Comparison of ENCODE assay signal across 21 cellular contexts in genomic region chr15:66631616-66632263, GRCh38.
DNase-seq lines count a peak whose midpoint lies in the region; ATAC-seq and TF ChIP-seq lines count a peak whose summit lies in the region.
"Had no signal": no experiment of that assay in that cellular context is flagged by ENCODE, and none has a peak within 500 bp of the region (broad histone marks: within the 10 kb centered on the region; RNA-seq: fewer than 3 reads in every experiment).

No MANE protein-coding gene starts in this region.

- TF ChIP-seq POLR2A in IMR-90 (IDR thresholded peaks at IDR 0.05; ENCODE audit: low read depth, low read length) (no peak), body of pancreas (IDR thresholded peaks at IDR 0.05) (no peak)

- H3K27me3 Mint-ChIP-seq in chondrocyte (ENCODE audit: low read depth): no peaks in the 10 kb centered on the region
- H3K27me3 Mint-ChIP-seq: activated naive CD8-positive, alpha-beta T cell; CD4-positive, alpha-beta T cell had no signal

- H3K56ac ChIP-seq in IMR-90 (ENCODE audit: extremely low read depth, insufficient read depth, low read length) (no peak overlapping the region), mesendoderm (ENCODE audit: low read length) (peak overlapping the region; percentile 84)

- no peaks in the 10 kb centered on the region for H4K20me1 ChIP-seq in BLaER1
- no peaks in the 10 kb centered on the region for H4K20me1 ChIP-seq in IMR-90 (ENCODE audit: insufficient read depth, low read length)

- DNase-seq in IMR-90: no peak
- peak; percentile 57 for DNase-seq in chondrocyte (ENCODE audit: low spot score)
- no peak for DNase-seq in mesendoderm
- DNase-seq in body of pancreas: no peak
- no peak for DNase-seq in activated CD4-positive, alpha-beta T cell treated with anti-CD3 and anti-CD28 coated beads for 48 hours
- DNase-seq in epidermal melanocyte (ENCODE audit: insufficient read length, low spot score): no peak
- DNase-seq: activated T-cell treated with anti-CD3 and anti-CD28 coated beads, Interleukin-2, amount 50 U/mL, for 4 hours; CD4-positive, alpha-beta T cell; cortex of kidney; heart right ventricle; immature natural killer cell; naive thymus-derived CD4-positive, alpha-beta T cell; NCI-H187; Peyer's patch had no signal

- BruUV-seq in IMR-90 (replicated peaks; lab: Mats Ljungman, UMichigan): no TSS peak

- H2BK120ac ChIP-seq in IMR-90 (ENCODE audit: low read depth, low read length) (no peak overlapping the region), mesendoderm (ENCODE audit: low read depth, low read length) (peak overlapping the region; percentile 3)

- H3K9ac ChIP-seq in BLaER1: 0 out of 2 replicates have a peak overlapping the region, but pooled peaks have one; percentile 34
- H3K9ac ChIP-seq in IMR-90 (ENCODE audit: low read depth, low read length): no peak overlapping the region
- H3K9ac ChIP-seq in mesendoderm (ENCODE audit: low read length): peak overlapping the region; percentile 46
- H3K9ac ChIP-seq: parathyroid adenoma had no signal

- no peak overlapping the region for H4K91ac ChIP-seq in IMR-90 (ENCODE audit: insufficient read depth, low read depth, low read length)

- peak overlapping the region; percentile 22 for H3K27ac Mint-ChIP-seq in chondrocyte (ENCODE audit: unreplicated experiment)
- H3K27ac Mint-ChIP-seq: activated naive CD8-positive, alpha-beta T cell; CD4-positive, alpha-beta T cell; immature natural killer cell; naive thymus-derived CD4-positive, alpha-beta T cell; stimulated activated effector memory CD8-positive, alpha-beta T cell treated with anti-CD3 and anti-CD28 coated beads, Interleukin-12 subunit alpha, Interleukin-12 subunit beta, amount 100 ng/mL, for 72 hours had no signal

- H3K9me3 Mint-ChIP-seq in chondrocyte (ENCODE audit: low read depth): no peaks in the 10 kb centered on the region
- H3K9me3 Mint-ChIP-seq: activated T-cell treated with anti-CD3 and anti-CD28 coated beads, Interleukin-2, amount 50 U/mL, for 4 hours; CD4-positive, alpha-beta T cell; immature natural killer cell; naive thymus-derived CD4-positive, alpha-beta T cell; stimulated activated effector memory CD8-positive, alpha-beta T cell treated with anti-CD3 and anti-CD28 coated beads, Interleukin-12 subunit alpha, Interleukin-12 subunit beta, amount 100 ng/mL, for 72 hours had no signal

- peak overlapping the region; percentile 42 for H2AFZ ChIP-seq in IMR-90 (replicated peaks; ENCODE audit: low read length, poor library complexity)
- H2AFZ ChIP-seq: parathyroid adenoma had no signal

- in situ Hi-C loops in IMR-90 (cut with MboI; ENCODE audit: low sequenced_read_pairs): no loop called here

- H3K4ac ChIP-seq in IMR-90 (ENCODE audit: low read depth, low read length): no peak overlapping the region
- H3K4ac ChIP-seq in mesendoderm (ENCODE audit: low read depth, low read length): peak overlapping the region; percentile 61

- no peak overlapping the region; the same call in 1 of the 2 replicates for H3K23ac ChIP-seq in IMR-90 (ENCODE audit: low read depth, low read length)
- H3K23ac ChIP-seq in mesendoderm (ENCODE audit: low read length): no peak overlapping the region

- H3K18ac ChIP-seq in IMR-90 (ENCODE audit: low read depth, low read length) (no peak overlapping the region), mesendoderm (ENCODE audit: low read length) (peak overlapping the region; percentile 34)

- peaks cover 13% of the 10 kb centered on the region for H3K4me1 ChIP-seq in BLaER1
- H3K4me1 ChIP-seq in IMR-90 (ENCODE audit: control insufficient read depth, insufficient read depth, low read length): peaks cover 2% of the 10 kb centered on the region; the same call in 1 of the 2 replicates
- peaks cover 22% of the 10 kb centered on the region for H3K4me1 ChIP-seq in mesendoderm (ENCODE audit: control insufficient read depth, low read depth, low read length)
- H3K4me1 ChIP-seq in body of pancreas: no peaks in the 10 kb centered on the region
- H3K4me1 ChIP-seq: parathyroid adenoma, Peyer's patch, suprapubic skin had no signal

- H2BK15ac ChIP-seq in IMR-90 (ENCODE audit: low read depth, low read length): no peak overlapping the region; the same call in 2 of the 3 replicates
- H2BK15ac ChIP-seq in mesendoderm (replicated peaks; ENCODE audit: low read depth): no peak overlapping the region

- no peaks in the 10 kb centered on the region; the same call in 1 of the 2 replicates for H3K9me1 ChIP-seq in IMR-90 (ENCODE audit: insufficient read depth, low read length)

- H3K36me3 Mint-ChIP-seq in chondrocyte (ENCODE audit: low read depth): no peaks in the 10 kb centered on the region
- H3K36me3 Mint-ChIP-seq: activated naive CD8-positive, alpha-beta T cell; immature natural killer cell; naive thymus-derived CD4-positive, alpha-beta T cell; stimulated activated effector memory CD8-positive, alpha-beta T cell treated with anti-CD3 and anti-CD28 coated beads, Interleukin-12 subunit alpha, Interleukin-12 subunit beta, amount 100 ng/mL, for 72 hours had no signal

- POLR2A ChIA-PET in IMR-90 (lab: Charles Lee; ENCODE audit: unreplicated experiment): interaction anchor here (0.6 kb wide), 1 partner anchor 83 kb away, joined by 4 read pairs; no protein-coding TSS in a partner anchor

- no peak overlapping the region for H3K14ac ChIP-seq in IMR-90 (replicated peaks; ENCODE audit: low read depth, low read length)

- H3K4me3 ChIP-seq in BLaER1 (no peak overlapping the region), IMR-90 (ENCODE audit: insufficient read depth, low read depth, low read length) (no peak overlapping the region), mesendoderm (ENCODE audit: low read length) (no peak overlapping the region), body of pancreas (no peak overlapping the region)
- H3K4me3 ChIP-seq: heart right ventricle, Peyer's patch, suprapubic skin had no signal

- dilution Hi-C loops in IMR-90 (cut with HindIII; ENCODE audit: low sequenced_read_pairs, unreplicated experiment): no loop called here

- peak overlapping the region; percentile 72 for H3K4me2 ChIP-seq in BLaER1
- no peak overlapping the region for H3K4me2 ChIP-seq in IMR-90 (ENCODE audit: low read depth, low read length)
- no peak overlapping the region for H3K4me2 ChIP-seq in mesendoderm (ENCODE audit: low read length)

- H3K27ac ChIP-seq in BLaER1 (peak overlapping the region; percentile 55), IMR-90 (ENCODE audit: insufficient read depth, low read length) (no peak overlapping the region), mesendoderm (ENCODE audit: low read depth, low read length) (no peak overlapping the region), body of pancreas (no peak overlapping the region)
- H3K27ac ChIP-seq: parathyroid adenoma, Peyer's patch, suprapubic skin had no signal

- peaks cover 30% of the 10 kb centered on the region for H3K4me1 Mint-ChIP-seq in chondrocyte (ENCODE audit: low read depth)
- H3K4me1 Mint-ChIP-seq: immature natural killer cell; naive thymus-derived CD4-positive, alpha-beta T cell; stimulated activated effector memory CD8-positive, alpha-beta T cell treated with anti-CD3 and anti-CD28 coated beads, Interleukin-12 subunit alpha, Interleukin-12 subunit beta, amount 100 ng/mL, for 72 hours had no signal

- no peak for TF ChIP-seq RAD21 in IMR-90 (IDR thresholded peaks at IDR 0.05; ENCODE audit: low read length)

- H3K36me3 ChIP-seq in BLaER1 (no peaks in the 10 kb centered on the region), IMR-90 (ENCODE audit: control insufficient read depth, insufficient read depth, low read length) (no peaks in the 10 kb centered on the region), mesendoderm (ENCODE audit: control insufficient read depth, insufficient read depth, low read length) (no peaks in the 10 kb centered on the region), body of pancreas (replicated peaks in 1 of 2; ENCODE audit: insufficient read depth in 1 of 2, low read depth in 2 of 2) (no peaks in the 10 kb centered on the region)
- H3K36me3 ChIP-seq: heart right ventricle, Peyer's patch, suprapubic skin had no signal

- CTCF ChIA-PET in IMR-90 (lab: Yijun Ruan, JAX): no interaction called here

- intact Hi-C loops in IMR-90 (cut with micrococcal nuclease) (no loop called here), body of pancreas (cut with DNase I) (no loop called here)

- H3K9me3 ChIP-seq in BLaER1 (no peaks in the 10 kb centered on the region), IMR-90 (ENCODE audit: control insufficient read depth, insufficient read depth, low read length) (no peaks in the 10 kb centered on the region), body of pancreas (no peaks in the 10 kb centered on the region)
- H3K9me3 ChIP-seq: heart right ventricle, Peyer's patch, suprapubic skin had no signal

- H3K4me3 Mint-ChIP-seq in chondrocyte (ENCODE audit: unreplicated experiment): no peak overlapping the region
- H3K4me3 Mint-ChIP-seq: activated naive CD8-positive, alpha-beta T cell; activated T-cell treated with anti-CD3 and anti-CD28 coated beads, Interleukin-2, amount 50 U/mL, for 4 hours; CD4-positive, alpha-beta T cell; immature natural killer cell; naive thymus-derived CD4-positive, alpha-beta T cell; stimulated activated effector memory CD8-positive, alpha-beta T cell treated with anti-CD3 and anti-CD28 coated beads, Interleukin-12 subunit alpha, Interleukin-12 subunit beta, amount 100 ng/mL, for 72 hours had no signal

- ATAC-seq in IMR-90 (ENCODE audit: low read depth) (no peak), body of pancreas (no peak), HG03439 (IDR thresholded peaks at IDR 0.05; ENCODE audit: unreplicated experiment) (no peak)
- ATAC-seq: activated CD4-positive, CD25-positive, alpha-beta regulatory T cell treated with anti-CD3 and anti-CD28 coated beads, Interleukin-2, amount 50 U/mL, for 24 hours; activated T-cell treated with anti-CD3 and anti-CD28 coated beads, Interleukin-2, amount 50 U/mL, for 4 hours; naive thymus-derived CD4-positive, alpha-beta T cell; stimulated activated effector memory CD8-positive, alpha-beta T cell treated with anti-CD3 and anti-CD28 coated beads, Interleukin-12 subunit alpha, Interleukin-12 subunit beta, amount 100 ng/mL, for 72 hours had no signal

- no peaks in the 10 kb centered on the region for H3K79me2 ChIP-seq in mesendoderm (ENCODE audit: control insufficient read depth, insufficient read depth, low read length)
- H3K79me2 ChIP-seq: parathyroid adenoma had no signal

- WGBS in IMR-90 (ENCODE audit: extremely low coverage in 2 of 2, insufficient read length in 1 of 2), 2 experiments: no CpG with 5 or more reads among the region's 7 CpGs
- no CpG with 5 or more reads among the region's 7 CpGs for WGBS in mesendoderm (ENCODE audit: extremely low coverage, insufficient coverage, low lambda C conversion rate)
- 76 to 77% methylated on average over 6 to 7 of the region's 7 CpGs for WGBS in body of pancreas, 2 donors

- H2BK20ac ChIP-seq in IMR-90 (ENCODE audit: low read depth, low read length): no peak overlapping the region

- H2BK5ac ChIP-seq in IMR-90 (ENCODE audit: low read depth, low read length, poor library complexity, severe bottlenecking) (no peak overlapping the region), mesendoderm (ENCODE audit: low read length) (peak overlapping the region; percentile 79)

- H2AK5ac ChIP-seq in IMR-90 (ENCODE audit: low read depth, low read length) (0 out of 2 replicates have a peak overlapping the region, but pooled peaks have one; percentile 33), mesendoderm (ENCODE audit: low read length) (peak overlapping the region; percentile 52)

- TF ChIP-seq CTCF in IMR-90 (conservative IDR thresholded peaks at IDR 0.05; ENCODE audit: low read depth, low read length) (no peak), chondrocyte (IDR thresholded peaks at IDR 0.05) (no peak), body of pancreas (IDR thresholded peaks at IDR 0.05) (no peak)

- H4K5ac ChIP-seq in IMR-90 (ENCODE audit: low read depth, low read length): no peak overlapping the region
- H4K5ac ChIP-seq in mesendoderm (ENCODE audit: low read length): no peak overlapping the region

- H4K8ac ChIP-seq in IMR-90 (ENCODE audit: low read depth in 2 of 2, low read length in 2 of 2): no peak overlapping the region
- no peak overlapping the region for H4K8ac ChIP-seq in mesendoderm (ENCODE audit: low read depth, low read length)

- H3K79me1 ChIP-seq in IMR-90 (ENCODE audit: low read depth in 1 of 2, low read length in 2 of 2) (no peaks in the 10 kb centered on the region), mesendoderm (ENCODE audit: low read length) (no peaks in the 10 kb centered on the region)

- no peak overlapping the region for H2AK9ac ChIP-seq in IMR-90 (replicated peaks; ENCODE audit: low read depth, low read length, poor library complexity)

- H3K27me3 ChIP-seq in BLaER1: no peaks in the 10 kb centered on the region
- H3K27me3 ChIP-seq in IMR-90 (ENCODE audit: control insufficient read depth, insufficient read depth, low read length): peaks cover 3% of the 10 kb centered on the region; the same call in 1 of the 2 replicates
- no peaks in the 10 kb centered on the region for H3K27me3 ChIP-seq in mesendoderm (ENCODE audit: insufficient read depth, low read length, poor library complexity)
- H3K27me3 ChIP-seq in body of pancreas: no peaks in the 10 kb centered on the region
- H3K27me3 ChIP-seq: heart right ventricle, Peyer's patch, suprapubic skin had no signal
